23 cellular contexts compared by ENCODE assay signal in the genomic region with DNA sequence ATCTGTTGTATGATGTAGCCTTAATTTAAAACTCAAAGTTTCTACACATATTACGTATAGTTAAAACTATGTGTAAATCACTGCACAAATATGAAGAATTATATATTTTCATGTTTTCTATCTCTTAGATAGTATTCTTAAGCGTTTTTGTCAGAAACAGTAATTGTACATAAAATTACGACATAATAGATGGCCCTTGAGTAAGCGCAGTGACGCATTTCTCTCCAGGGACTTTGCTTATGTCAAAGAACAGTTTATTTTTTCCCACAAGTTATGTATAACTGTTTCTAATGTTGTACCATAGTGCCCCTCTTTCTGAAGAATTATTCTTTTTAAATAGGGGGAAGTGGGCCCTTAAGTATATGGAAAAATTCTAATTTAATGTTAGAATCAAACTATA.
"Had no signal": no experiment of that assay in that cellular context is flagged by ENCODE, and none has a peak within 500 bp of the region (broad histone marks: within the 10 kb centered on the region; RNA-seq: fewer than 3 reads in every experiment).

No MANE protein-coding gene starts in this region.

- H3K4me3 ChIP-seq: colonic mucosa, esophagus squamous epithelium, gastrocnemius medialis, heart right ventricle, left lung, lower lobe of right lung, mucosa of descending colon had no signal

- DNase-seq: colonic mucosa; cortex of kidney; effector CD8-positive, alpha-beta T cell; effector memory CD8-positive, alpha-beta T cell; endodermal cell; erythroblast; esophagus squamous epithelium; foreskin keratinocyte; gastrocnemius medialis; glutamatergic neuron; head of caudate nucleus; heart right ventricle; hippocampal formation; left cardiac atrium; left lung; left ventricle myocardium superior; lower lobe of right lung; mesenchymal stem cell; mucosa of descending colon; naive B cell; naive thymus-derived CD8-positive, alpha-beta T cell had no signal

- H3K9me3 ChIP-seq: colonic mucosa, esophagus squamous epithelium, gastrocnemius medialis, heart right ventricle, left lung, lower lobe of right lung, mucosa of descending colon had no signal

- H3K4me1 ChIP-seq: colonic mucosa, esophagus squamous epithelium, foreskin keratinocyte, gastrocnemius medialis, heart right ventricle, left lung, lower lobe of right lung had no signal

- H3K27ac ChIP-seq: colonic mucosa, epithelial cell of prostate, esophagus squamous epithelium, foreskin keratinocyte, gastrocnemius medialis, heart right ventricle, left lung, lower lobe of right lung had no signal

- H3K27me3 ChIP-seq: colonic mucosa, esophagus squamous epithelium, foreskin keratinocyte, gastrocnemius medialis, heart right ventricle, left lung had no signal

- ATAC-seq: effector memory CD8-positive, alpha-beta T cell; esophagus mucosa; foreskin keratinocyte; gastrocnemius medialis; heart right ventricle; left cardiac atrium; left lung; left ventricle myocardium superior; lower lobe of right lung; mucosa of descending colon; naive thymus-derived CD8-positive, alpha-beta T cell had no signal

- H3K36me3 ChIP-seq: colonic mucosa, esophagus squamous epithelium, gastrocnemius medialis, heart right ventricle, left lung, lower lobe of right lung had no signal
